ENCODE assay signal across 1 cellular context in genomic region chr20:25237610-25238318, GRCh38.
TF ChIP-seq lines count a peak whose summit lies in the region.

No MANE protein-coding gene starts in this region.

TF ChIP-seq in HepG2, 621 proteins besides CTCF, POLR2A, EP300 and RAD21 (continued from another document and continues in another):
- TF ChIP-seq POGK (CRISPR knock-in tag; conservative IDR thresholded peaks at IDR 0.05) (peak; percentile 62; the same call in 1 of the 2 replicates), FOSL1 (CRISPR knock-in tag; IDR thresholded peaks at IDR 0.05; ENCODE audit: borderline replicate concordance) (peak; percentile 86), FOXA1 (IDR thresholded peaks at IDR 0.05) (no peak), FOXA1 (CRISPR knock-in tag; IDR thresholded peaks at IDR 0.05) (peak; percentile 62), CEBPG (CRISPR knock-in tag; IDR thresholded peaks at IDR 0.05) (peak; percentile 95), TIGD3 (CRISPR knock-in tag; IDR thresholded peaks at IDR 0.05; ENCODE audit: borderline replicate concordance) (no peak), GLI4 (CRISPR knock-in tag; IDR thresholded peaks at IDR 0.05; ENCODE audit: borderline replicate concordance) (no peak), SOX13 (IDR thresholded peaks at IDR 0.05) (no peak), SOX13 (CRISPR knock-in tag; conservative IDR thresholded peaks at IDR 0.05 in 1 of 2, IDR thresholded peaks at IDR 0.05 in 1 of 2) (peak in 1 of 2 experiments; percentile 54; a peak in 1 of 4 replicates), GABPB1 (CRISPR knock-in tag; IDR thresholded peaks at IDR 0.05) (peak; percentile 59), ZBTB46 (CRISPR knock-in tag; IDR thresholded peaks at IDR 0.05; ENCODE audit: borderline replicate concordance) (no peak; the same call in 1 of the 2 replicates), SOX6 (IDR thresholded peaks at IDR 0.05) (no peak), SOX6 (CRISPR knock-in tag; IDR thresholded peaks at IDR 0.05) (peak; percentile 70), RBM39 (IDR thresholded peaks at IDR 0.05; ENCODE audit: low read depth, low read length, poor library complexity, severe bottlenecking) (peak; percentile 45), PRMT3 (CRISPR knock-in tag; IDR thresholded peaks at IDR 0.05; ENCODE audit: borderline replicate concordance, low read depth) (no peak), SALL2 (CRISPR knock-in tag; IDR thresholded peaks at IDR 0.05) (peak; percentile 45; the same call in 1 of the 2 replicates), GABPA (IDR thresholded peaks at IDR 0.05; ENCODE audit: low read depth, low read length) (no peak), GABPA (CRISPR knock-in tag; IDR thresholded peaks at IDR 0.05; ENCODE audit: low read depth) (peak; percentile 55), JARID2 (CRISPR knock-in tag; IDR thresholded peaks at IDR 0.05; ENCODE audit: insufficient replicate concordance) (no peak), FOXA3 (CRISPR knock-in tag; IDR thresholded peaks at IDR 0.05) (peak; percentile 88), SNAPC5 (CRISPR knock-in tag; IDR thresholded peaks at IDR 0.05; ENCODE audit: borderline replicate concordance) (no peak), HOMEZ (CRISPR knock-in tag; IDR thresholded peaks at IDR 0.05; ENCODE audit: low read depth) (0 out of 2 replicates have a peak, but pooled peaks have one; percentile 21), KAT8 (CRISPR knock-in tag; IDR thresholded peaks at IDR 0.05) (peak; percentile 44; the same call in 1 of the 2 replicates), KDM4B (CRISPR knock-in tag; IDR thresholded peaks at IDR 0.05) (no peak), ZEB1 (IDR thresholded peaks at IDR 0.05; ENCODE audit: insufficient replicate concordance, low read depth) (no peak), JUND (CRISPR knock-in tag; IDR thresholded peaks at IDR 0.05) (peak; percentile 87), ARNT2 (CRISPR knock-in tag; IDR thresholded peaks at IDR 0.05; ENCODE audit: low read depth) (peak; percentile 30; the same call in 1 of the 2 replicates), ZNF446 (CRISPR knock-in tag; IDR thresholded peaks at IDR 0.05) (no peak), NAIF1 (CRISPR knock-in tag; IDR thresholded peaks at IDR 0.05; ENCODE audit: borderline replicate concordance) (no peak), KDM1A (CRISPR knock-in tag; IDR thresholded peaks at IDR 0.05) (peak; percentile 80), NR2F6 (IDR thresholded peaks at IDR 0.05) (no peak), NR2F6 (CRISPR knock-in tag; IDR thresholded peaks at IDR 0.05) (0 out of 2 replicates have a peak, but pooled peaks have one; percentile 28), PRPF4 (IDR thresholded peaks at IDR 0.05; ENCODE audit: low read depth, low read length, poor library complexity, severe bottlenecking) (no peak), NR2C2 (CRISPR knock-in tag; IDR thresholded peaks at IDR 0.05; ENCODE audit: borderline replicate concordance) (peak; percentile 66)
- TF ChIP-seq, protein P1, sequence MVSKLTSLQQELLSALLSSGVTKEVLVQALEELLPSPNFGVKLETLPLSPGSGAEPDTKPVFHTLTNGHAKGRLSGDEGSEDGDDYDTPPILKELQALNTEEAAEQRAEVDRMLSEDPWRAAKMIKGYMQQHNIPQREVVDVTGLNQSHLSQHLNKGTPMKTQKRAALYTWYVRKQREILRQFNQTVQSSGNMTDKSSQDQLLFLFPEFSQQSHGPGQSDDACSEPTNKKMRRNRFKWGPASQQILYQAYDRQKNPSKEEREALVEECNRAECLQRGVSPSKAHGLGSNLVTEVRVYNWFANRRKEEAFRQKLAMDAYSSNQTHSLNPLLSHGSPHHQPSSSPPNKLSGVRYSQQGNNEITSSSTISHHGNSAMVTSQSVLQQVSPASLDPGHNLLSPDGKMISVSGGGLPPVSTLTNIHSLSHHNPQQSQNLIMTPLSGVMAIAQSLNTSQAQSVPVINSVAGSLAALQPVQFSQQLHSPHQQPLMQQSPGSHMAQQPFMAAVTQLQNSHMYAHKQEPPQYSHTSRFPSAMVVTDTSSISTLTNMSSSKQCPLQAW (CRISPR knock-in tag; IDR thresholded peaks at IDR 0.05) = 0 out of 2 replicates have a peak, but pooled peaks have one; percentile 41
- TF ChIP-seq, protein P2, sequence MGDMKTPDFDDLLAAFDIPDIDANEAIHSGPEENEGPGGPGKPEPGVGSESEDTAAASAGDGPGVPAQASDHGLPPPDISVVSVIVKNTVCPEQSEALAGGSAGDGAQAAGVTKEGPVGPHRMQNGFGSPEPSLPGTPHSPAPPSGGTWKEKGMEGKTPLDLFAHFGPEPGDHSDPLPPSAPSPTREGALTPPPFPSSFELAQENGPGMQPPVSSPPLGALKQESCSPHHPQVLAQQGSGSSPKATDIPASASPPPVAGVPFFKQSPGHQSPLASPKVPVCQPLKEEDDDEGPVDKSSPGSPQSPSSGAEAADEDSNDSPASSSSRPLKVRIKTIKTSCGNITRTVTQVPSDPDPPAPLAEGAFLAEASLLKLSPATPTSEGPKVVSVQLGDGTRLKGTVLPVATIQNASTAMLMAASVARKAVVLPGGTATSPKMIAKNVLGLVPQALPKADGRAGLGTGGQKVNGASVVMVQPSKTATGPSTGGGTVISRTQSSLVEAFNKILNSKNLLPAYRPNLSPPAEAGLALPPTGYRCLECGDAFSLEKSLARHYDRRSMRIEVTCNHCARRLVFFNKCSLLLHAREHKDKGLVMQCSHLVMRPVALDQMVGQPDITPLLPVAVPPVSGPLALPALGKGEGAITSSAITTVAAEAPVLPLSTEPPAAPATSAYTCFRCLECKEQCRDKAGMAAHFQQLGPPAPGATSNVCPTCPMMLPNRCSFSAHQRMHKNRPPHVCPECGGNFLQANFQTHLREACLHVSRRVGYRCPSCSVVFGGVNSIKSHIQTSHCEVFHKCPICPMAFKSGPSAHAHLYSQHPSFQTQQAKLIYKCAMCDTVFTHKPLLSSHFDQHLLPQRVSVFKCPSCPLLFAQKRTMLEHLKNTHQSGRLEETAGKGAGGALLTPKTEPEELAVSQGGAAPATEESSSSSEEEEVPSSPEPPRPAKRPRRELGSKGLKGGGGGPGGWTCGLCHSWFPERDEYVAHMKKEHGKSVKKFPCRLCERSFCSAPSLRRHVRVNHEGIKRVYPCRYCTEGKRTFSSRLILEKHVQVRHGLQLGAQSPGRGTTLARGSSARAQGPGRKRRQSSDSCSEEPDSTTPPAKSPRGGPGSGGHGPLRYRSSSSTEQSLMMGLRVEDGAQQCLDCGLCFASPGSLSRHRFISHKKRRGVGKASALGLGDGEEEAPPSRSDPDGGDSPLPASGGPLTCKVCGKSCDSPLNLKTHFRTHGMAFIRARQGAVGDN (CRISPR knock-in tag; IDR thresholded peaks at IDR 0.05) = peak; percentile 27
- TF ChIP-seq, protein P3, sequence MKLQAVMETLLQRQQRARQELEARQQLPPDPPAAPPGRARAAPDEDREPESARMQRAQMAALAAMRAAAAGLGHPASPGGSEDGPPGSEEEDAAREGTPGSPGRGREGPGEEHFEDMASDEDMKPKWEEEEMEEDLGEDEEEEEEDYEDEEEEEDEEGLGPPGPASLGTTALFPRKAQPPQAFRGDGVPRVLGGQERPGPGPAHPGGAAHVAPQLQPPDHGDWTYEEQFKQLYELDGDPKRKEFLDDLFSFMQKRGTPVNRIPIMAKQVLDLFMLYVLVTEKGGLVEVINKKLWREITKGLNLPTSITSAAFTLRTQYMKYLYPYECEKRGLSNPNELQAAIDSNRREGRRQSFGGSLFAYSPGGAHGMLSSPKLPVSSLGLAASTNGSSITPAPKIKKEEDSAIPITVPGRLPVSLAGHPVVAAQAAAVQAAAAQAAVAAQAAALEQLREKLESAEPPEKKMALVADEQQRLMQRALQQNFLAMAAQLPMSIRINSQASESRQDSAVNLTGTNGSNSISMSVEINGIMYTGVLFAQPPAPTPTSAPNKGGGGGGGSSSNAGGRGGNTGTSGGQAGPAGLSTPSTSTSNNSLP (IDR thresholded peaks at IDR 0.05; ENCODE audit: low read depth, low read length) = peak; percentile 30; the same call in 1 of the 2 replicates
- TF ChIP-seq, protein P4, sequence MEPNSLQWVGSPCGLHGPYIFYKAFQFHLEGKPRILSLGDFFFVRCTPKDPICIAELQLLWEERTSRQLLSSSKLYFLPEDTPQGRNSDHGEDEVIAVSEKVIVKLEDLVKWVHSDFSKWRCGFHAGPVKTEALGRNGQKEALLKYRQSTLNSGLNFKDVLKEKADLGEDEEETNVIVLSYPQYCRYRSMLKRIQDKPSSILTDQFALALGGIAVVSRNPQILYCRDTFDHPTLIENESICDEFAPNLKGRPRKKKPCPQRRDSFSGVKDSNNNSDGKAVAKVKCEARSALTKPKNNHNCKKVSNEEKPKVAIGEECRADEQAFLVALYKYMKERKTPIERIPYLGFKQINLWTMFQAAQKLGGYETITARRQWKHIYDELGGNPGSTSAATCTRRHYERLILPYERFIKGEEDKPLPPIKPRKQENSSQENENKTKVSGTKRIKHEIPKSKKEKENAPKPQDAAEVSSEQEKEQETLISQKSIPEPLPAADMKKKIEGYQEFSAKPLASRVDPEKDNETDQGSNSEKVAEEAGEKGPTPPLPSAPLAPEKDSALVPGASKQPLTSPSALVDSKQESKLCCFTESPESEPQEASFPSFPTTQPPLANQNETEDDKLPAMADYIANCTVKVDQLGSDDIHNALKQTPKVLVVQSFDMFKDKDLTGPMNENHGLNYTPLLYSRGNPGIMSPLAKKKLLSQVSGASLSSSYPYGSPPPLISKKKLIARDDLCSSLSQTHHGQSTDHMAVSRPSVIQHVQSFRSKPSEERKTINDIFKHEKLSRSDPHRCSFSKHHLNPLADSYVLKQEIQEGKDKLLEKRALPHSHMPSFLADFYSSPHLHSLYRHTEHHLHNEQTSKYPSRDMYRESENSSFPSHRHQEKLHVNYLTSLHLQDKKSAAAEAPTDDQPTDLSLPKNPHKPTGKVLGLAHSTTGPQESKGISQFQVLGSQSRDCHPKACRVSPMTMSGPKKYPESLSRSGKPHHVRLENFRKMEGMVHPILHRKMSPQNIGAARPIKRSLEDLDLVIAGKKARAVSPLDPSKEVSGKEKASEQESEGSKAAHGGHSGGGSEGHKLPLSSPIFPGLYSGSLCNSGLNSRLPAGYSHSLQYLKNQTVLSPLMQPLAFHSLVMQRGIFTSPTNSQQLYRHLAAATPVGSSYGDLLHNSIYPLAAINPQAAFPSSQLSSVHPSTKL (CRISPR knock-in tag; IDR thresholded peaks at IDR 0.05) = peak; percentile 71
- TF ChIP-seq, protein P5, sequence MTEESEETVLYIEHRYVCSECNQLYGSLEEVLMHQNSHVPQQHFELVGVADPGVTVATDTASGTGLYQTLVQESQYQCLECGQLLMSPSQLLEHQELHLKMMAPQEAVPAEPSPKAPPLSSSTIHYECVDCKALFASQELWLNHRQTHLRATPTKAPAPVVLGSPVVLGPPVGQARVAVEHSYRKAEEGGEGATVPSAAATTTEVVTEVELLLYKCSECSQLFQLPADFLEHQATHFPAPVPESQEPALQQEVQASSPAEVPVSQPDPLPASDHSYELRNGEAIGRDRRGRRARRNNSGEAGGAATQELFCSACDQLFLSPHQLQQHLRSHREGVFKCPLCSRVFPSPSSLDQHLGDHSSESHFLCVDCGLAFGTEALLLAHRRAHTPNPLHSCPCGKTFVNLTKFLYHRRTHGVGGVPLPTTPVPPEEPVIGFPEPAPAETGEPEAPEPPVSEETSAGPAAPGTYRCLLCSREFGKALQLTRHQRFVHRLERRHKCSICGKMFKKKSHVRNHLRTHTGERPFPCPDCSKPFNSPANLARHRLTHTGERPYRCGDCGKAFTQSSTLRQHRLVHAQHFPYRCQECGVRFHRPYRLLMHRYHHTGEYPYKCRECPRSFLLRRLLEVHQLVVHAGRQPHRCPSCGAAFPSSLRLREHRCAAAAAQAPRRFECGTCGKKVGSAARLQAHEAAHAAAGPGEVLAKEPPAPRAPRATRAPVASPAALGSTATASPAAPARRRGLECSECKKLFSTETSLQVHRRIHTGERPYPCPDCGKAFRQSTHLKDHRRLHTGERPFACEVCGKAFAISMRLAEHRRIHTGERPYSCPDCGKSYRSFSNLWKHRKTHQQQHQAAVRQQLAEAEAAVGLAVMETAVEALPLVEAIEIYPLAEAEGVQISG (CRISPR knock-in tag; IDR thresholded peaks at IDR 0.05) = 0 out of 2 replicates have a peak, but pooled peaks have one; percentile 17
